Comparison of ENCODE assay signal across 8 cellular contexts in genomic region chr3:52339612-52340011, GRCh38. TPM values are rescaled to one million over a fixed set of nuclear protein-coding genes. Genes with fewer than 3 reads are reported as not detected.
DNase-seq lines count a peak whose midpoint lies in the region; ATAC-seq, FAIRE-seq and TF ChIP-seq lines count a peak whose summit lies in the region.

No MANE protein-coding gene starts in this region.

- TF ChIP-seq POLR2A in endothelial cell of umbilical vein (IDR thresholded peaks at IDR 0.05; ENCODE audit: low read depth, low read length) (no peak), upper lobe of left lung (IDR thresholded peaks at IDR 0.05) (no peak)

- H3K9me1 ChIP-seq in endothelial cell of umbilical vein (replicated peaks; ENCODE audit: control insufficient read depth, extremely low read depth, insufficient read depth, low read length) = no peaks in the 10 kb centered on the region

- H3K9me3 ChIP-seq in endothelial cell of umbilical vein (replicated peaks; ENCODE audit: control insufficient read depth, insufficient read depth, low read length) (no peaks in the 10 kb centered on the region), upper lobe of left lung (no peaks in the 10 kb centered on the region)

- WGBS in upper lobe of left lung, 2 donors = 3 to 7% methylated on average over 3 of the region's 3 CpGs

- no peak overlapping the region for H3K27ac ChIP-seq in C4-2B
- H3K27ac ChIP-seq in endothelial cell of umbilical vein (ENCODE audit: insufficient read depth, low read depth, low read length) = no peak overlapping the region
- no peak overlapping the region for H3K27ac ChIP-seq in upper lobe of left lung

- BruUV-seq in endothelial cell of umbilical vein (replicated peaks; lab: Mats Ljungman, UMichigan) = no TSS peak

- intact Hi-C loops in activated CD4-positive, alpha-beta T cell treated with anti-CD3 and anti-CD28 coated beads for 36 hours (cut with DNase I, micrococcal nuclease) = loop anchor here (1.0 to 2.0 kb wide), 6 partner anchors 48 to 338 kb away; no protein-coding TSS in a partner anchor
- intact Hi-C loops in endothelial cell of umbilical vein (cut with micrococcal nuclease) = loop anchor here (1.0 to 2.0 kb wide), 5 partner anchors 48 to 338 kb away; partner anchors contain the start of gene TWF2

- DNase-seq in HCEC 1CT (peak; percentile 68), NCI-H446 treated with DMSO at 0.1 percent for 48 hours (lab: John Stamatoyannopoulos, UW) (peak; percentile 39), endothelial cell of umbilical vein (ENCODE audit: low read depth, low spot score) (peak; percentile 74), middle frontal gyrus (ENCODE audit: extremely low spot score, low spot score) (peak; percentile 36), upper lobe of left lung (no peak)
- DNase-seq in activated CD4-positive, alpha-beta T cell treated with anti-CD3 and anti-CD28 coated beads for 36 hours = peak; percentile 59

- H3K4me1 Mint-ChIP-seq in activated CD4-positive, alpha-beta T cell treated with anti-CD3 and anti-CD28 coated beads for 36 hours = peaks cover 6% of the 10 kb centered on the region

- H3K4me1 ChIP-seq in endothelial cell of umbilical vein (ENCODE audit: control insufficient read depth, extremely low read depth, insufficient read depth, low read length) (no peaks in the 10 kb centered on the region), upper lobe of left lung (no peaks in the 10 kb centered on the region)

- peak; percentile 82 for TF ChIP-seq CTCF in C4-2B (conservative IDR thresholded peaks at IDR 0.05)
- TF ChIP-seq CTCF in endothelial cell of umbilical vein (IDR thresholded peaks at IDR 0.05; ENCODE audit: extremely low read depth in 1 of 2, insufficient read depth in 1 of 2, low read depth in 1 of 2, low read length in 2 of 2) = peak; percentile 48 to 50
- peak; percentile 40 to 80 (median 64) for TF ChIP-seq CTCF in upper lobe of left lung (IDR thresholded peaks at IDR 0.05)

- TF ChIP-seq EP300 in upper lobe of left lung (IDR thresholded peaks at IDR 0.05) = no peak

- no peak overlapping the region for H3K4me3 ChIP-seq in endothelial cell of umbilical vein (replicated peaks in 1 of 3; ENCODE audit: insufficient read depth in 1 of 3, low read depth in 1 of 3, low read length in 3 of 3)
- no peak overlapping the region for H3K4me3 ChIP-seq in upper lobe of left lung

- dilution Hi-C loops in endothelial cell of umbilical vein (cut with MboI; ENCODE audit: extremely low pct_ligation_motif_present, low sequenced_read_pairs) = no loop called here

- peak; percentile 74 for ATAC-seq in activated CD4-positive, alpha-beta T cell treated with anti-CD3 and anti-CD28 coated beads for 36 hours
- peak; percentile 76 to 81 for ATAC-seq in upper lobe of left lung (ENCODE audit: low FRiP score in 2 of 2)
- ATAC-seq in HG02610 (IDR thresholded peaks at IDR 0.05; ENCODE audit: unreplicated experiment) = no peak

- H3K36me3 Mint-ChIP-seq in activated CD4-positive, alpha-beta T cell treated with anti-CD3 and anti-CD28 coated beads for 36 hours (ENCODE audit: low read depth) = peaks cover 1% of the 10 kb centered on the region

- H3K27me3 ChIP-seq in endothelial cell of umbilical vein (ENCODE audit: control insufficient read depth in 2 of 2, insufficient read depth in 2 of 2, low read length in 2 of 2) (no peaks in the 10 kb centered on the region), upper lobe of left lung (no peaks in the 10 kb centered on the region)

- no peak overlapping the region for H3K9ac ChIP-seq in endothelial cell of umbilical vein (replicated peaks; ENCODE audit: extremely low read depth, insufficient read depth, low read length)

- no peaks in the 10 kb centered on the region for H3K79me2 ChIP-seq in endothelial cell of umbilical vein (ENCODE audit: control insufficient read depth, insufficient read depth, low read length)

- FAIRE-seq in endothelial cell of umbilical vein (lab: Jason Lieb, UNC) = peak; percentile 75

- POLR2A ChIA-PET in activated CD4-positive, alpha-beta T cell treated with anti-CD3 and anti-CD28 coated beads for 36 hours (lab: Charles Lee) = interaction anchor here (0.6 to 0.7 kb wide), 7 partner anchors 46 to 203 kb away, joined by 3 to 9 read pairs (median 4); no protein-coding TSS in a partner anchor
- POLR2A ChIA-PET in endothelial cell of umbilical vein (lab: Charles Lee) = no interaction called here

- no peaks in the 10 kb centered on the region for H3K36me3 ChIP-seq in endothelial cell of umbilical vein (ENCODE audit: control insufficient read depth in 2 of 2, extremely low read depth in 1 of 2, insufficient read depth in 2 of 2, low read length in 2 of 2)
- peaks cover 0 to 3% (median 0%) of the 10 kb centered on the region in 4 donors for H3K36me3 ChIP-seq in upper lobe of left lung

- no peak overlapping the region for H3K4me3 Mint-ChIP-seq in activated CD4-positive, alpha-beta T cell treated with anti-CD3 and anti-CD28 coated beads for 36 hours

- H2AFZ ChIP-seq in endothelial cell of umbilical vein (ENCODE audit: low read depth, low read length) = no peak overlapping the region

- no peak overlapping the region for H3K4me2 ChIP-seq in endothelial cell of umbilical vein (ENCODE audit: insufficient read depth, low read length)

- no peaks in the 10 kb centered on the region for H4K20me1 ChIP-seq in endothelial cell of umbilical vein (replicated peaks; ENCODE audit: control insufficient read depth, extremely low read depth, insufficient read depth, low read length)

- CTCF ChIA-PET in activated CD4-positive, alpha-beta T cell treated with anti-CD3 and anti-CD28 coated beads for 36 hours (lab: Charles Lee) = interaction anchor here (0.6 to 8.1 kb wide), 57 partner anchors 8 to 342 kb away, joined by 3 to 191 read pairs (median 4); partner anchors contain the start of genes DNAH1, GLYCTK, TLR9 and TWF2
- CTCF ChIA-PET in endothelial cell of umbilical vein (lab: Charles Lee) = interaction anchor here (0.6 to 8.8 kb wide), 47 partner anchors 9 to 338 kb away, joined by 3 to 133 read pairs (median 4); partner anchors contain the start of genes GLYCTK, POC1A, TLR9 and TWF2

- H3K27me3 Mint-ChIP-seq in activated CD4-positive, alpha-beta T cell treated with anti-CD3 and anti-CD28 coated beads for 36 hours = no peaks in the 10 kb centered on the region

- H3K27ac Mint-ChIP-seq in activated CD4-positive, alpha-beta T cell treated with anti-CD3 and anti-CD28 coated beads for 36 hours = peak overlapping the region; percentile 32

- H3K9me3 Mint-ChIP-seq in activated CD4-positive, alpha-beta T cell treated with anti-CD3 and anti-CD28 coated beads for 36 hours (ENCODE audit: low read depth) = no peaks in the 10 kb centered on the region

TF ChIP-seq in endothelial cell of umbilical vein, 7 proteins besides CTCF, POLR2A, EP300 and RAD21:
- TF ChIP-seq, protein P1, sequence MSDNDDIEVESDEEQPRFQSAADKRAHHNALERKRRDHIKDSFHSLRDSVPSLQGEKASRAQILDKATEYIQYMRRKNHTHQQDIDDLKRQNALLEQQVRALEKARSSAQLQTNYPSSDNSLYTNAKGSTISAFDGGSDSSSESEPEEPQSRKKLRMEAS (IDR thresholded peaks at IDR 0.05; ENCODE audit: insufficient read depth, insufficient read length) = peak; percentile 31
- TF ChIP-seq EZH2 (IDR thresholded peaks at IDR 0.05; ENCODE audit: borderline replicate concordance, low read depth, low read length, severe bottlenecking) = no peak
- no peak for TF ChIP-seq POLR2AphosphoS5 (IDR thresholded peaks at IDR 0.05; ENCODE audit: insufficient read depth, low read depth, low read length)
- TF ChIP-seq FOS (IDR thresholded peaks at IDR 0.05; ENCODE audit: borderline replicate concordance, insufficient read depth, low read length) = no peak
TF ChIP-seq in endothelial cell of umbilical vein: peak in this region for 1.

RNA-seq across cellular contexts. Expression of gene DNAH1, which starts 23.5 kb away (rescaled TPM):
- 10 to 100 TPM in 1 of 2 experiments, 1 to 10 TPM in 1; 7.4 to 10.1 TPM for total RNA-seq in activated CD4-positive, alpha-beta T cell treated with anti-CD3 and anti-CD28 coated beads for 36 hours
- total RNA-seq in endothelial cell of umbilical vein (5.0 and 5.8 TPM in 2 replicates), upper lobe of left lung (10 to 100 TPM; 10.8 to 67.1 (median 22.4) TPM)
- polyA plus RNA-seq in endothelial cell of umbilical vein = 6.0 and 7.4 TPM in 2 replicates
- polyA plus RNA-seq in endothelial cell of umbilical vein (2011; cell fraction: cytosol; rRNA removed) = 1.8 and 2.6 TPM in 2 replicates
- polyA plus RNA-seq in endothelial cell of umbilical vein (2011; cell fraction: nucleus; rRNA removed) = 41.4 and 45.8 TPM in 2 replicates
- polyA plus RNA-seq in endothelial cell of umbilical vein (2012) = 2.9 and 3.0 TPM in 2 replicates
- polyA minus RNA-seq in endothelial cell of umbilical vein = 15.4 and 16.2 TPM in 2 replicates
- polyA minus RNA-seq in endothelial cell of umbilical vein (2011; cell fraction: cytosol; rRNA and poly(A)+ RNA removed) = 3.5 TPM
- polyA minus RNA-seq in endothelial cell of umbilical vein (2011; cell fraction: nucleus; rRNA and poly(A)+ RNA removed) = 22.6 and 24.0 TPM in 2 replicates

RNA-seq across cellular contexts. Expression of gene GLYCTK, which starts 52.0 kb away (rescaled TPM):
- total RNA-seq in activated CD4-positive, alpha-beta T cell treated with anti-CD3 and anti-CD28 coated beads for 36 hours = 10 to 100 TPM; 13.3 to 18.8 TPM
- 20.9 and 24.1 TPM in 2 replicates for total RNA-seq in endothelial cell of umbilical vein
- 35.4 and 43.6 TPM in 2 replicates for polyA plus RNA-seq in endothelial cell of umbilical vein
- 17.4 and 25.7 TPM in 2 replicates for polyA plus RNA-seq in endothelial cell of umbilical vein (2011; cell fraction: cytosol; rRNA removed)
- polyA plus RNA-seq in endothelial cell of umbilical vein (2011; cell fraction: nucleus; rRNA removed) = 77.4 and 78.4 TPM in 2 replicates
- 8.9 and 10.4 TPM in 2 replicates for polyA plus RNA-seq in endothelial cell of umbilical vein (2012)
- polyA minus RNA-seq in endothelial cell of umbilical vein = 24.2 and 29.7 TPM in 2 replicates
- polyA minus RNA-seq in endothelial cell of umbilical vein (2011; cell fraction: cytosol; rRNA and poly(A)+ RNA removed) = 5.3 TPM
- polyA minus RNA-seq in endothelial cell of umbilical vein (2011; cell fraction: nucleus; rRNA and poly(A)+ RNA removed) = 29.3 and 39.2 TPM in 2 replicates
- 10 to 100 TPM in 5 of 6 donors, 1 to 10 TPM in 1; 5.5 to 21.0 (median 15.8) TPM for total RNA-seq in upper lobe of left lung

Comparison
In these comparisons a context has a peak if more than half of its experiments do, and no peak if none do; other contexts are left out.
1. DNase-seq: peak in HCEC 1CT (single experiment), NCI-H446 treated with DMSO at 0.1 percent for 48 hours (single experiment), activated CD4-positive, alpha-beta T cell treated with anti-CD3 and anti-CD28 coated beads for 36 hours (single experiment), endothelial cell of umbilical vein (single experiment) and middle frontal gyrus (single experiment); none in upper lobe of left lung (0 of 2).
2. Peak in every context shown above with its lines, with median percentiles within 50 percentile points of each other: CTCF ChIP-seq.